In genomic region chr21:43516860-43517627, GRCh38 we compare ENCODE assay signal across 8 cellular contexts.
DNase-seq lines count a peak whose midpoint lies in the region; ATAC-seq, FAIRE-seq and TF ChIP-seq lines count a peak whose summit lies in the region.
"Not testable (repeated sequence)": the region's sequence is repeated elsewhere in the genome, so short reads cannot be mapped to it uniquely, and the experiment has no call there.

No MANE protein-coding gene starts in this region.

- not testable (repeated sequence) for H3K27me3 ChIP-seq in Caco-2 (replicated peaks; ENCODE audit: control insufficient read depth, insufficient read depth, low read length); PC-9 (ENCODE audit: insufficient read depth, low read depth); K562 (ENCODE audit: control insufficient read depth in 2 of 2, insufficient read depth in 2 of 2, low read length in 2 of 2); heart right ventricle; lung (ENCODE audit: control insufficient read depth, insufficient read depth); gastrocnemius medialis

- not testable (repeated sequence) for H3K4me3 Mint-ChIP-seq in Caco-2 (ENCODE audit: unreplicated experiment)

- not testable (repeated sequence) for H2AFZ ChIP-seq in PC-9; K562 (ENCODE audit: low read depth, low read length)

- H3K27ac Mint-ChIP-seq in Caco-2 (ENCODE audit: unreplicated experiment), result not testable (repeated sequence)

- not testable (repeated sequence) for TF ChIP-seq RAD21 in K562 (CRISPR knock-in tag; conservative IDR thresholded peaks at IDR 0.05 in 1 of 2, IDR thresholded peaks at IDR 0.05 in 1 of 2)

- not testable (repeated sequence) for H3K4me3 ChIP-seq in Caco-2 (ENCODE audit: low read depth, low read length); PC-9; K562; heart right ventricle; lung; gastrocnemius medialis

- H3K27ac ChIP-seq in PC-9; K562 (ENCODE audit: extremely low read depth, low read depth, low read length); heart right ventricle; lung (ENCODE audit: low read depth in 1 of 2, low read length in 1 of 2); gastrocnemius medialis: not testable (repeated sequence)

- not testable (repeated sequence) for TF ChIP-seq EP300 in K562 (IDR thresholded peaks at IDR 0.05; ENCODE audit: low read length)

- TF ChIP-seq CTCF in Caco-2 (IDR thresholded peaks at IDR 0.05; ENCODE audit: insufficient read depth in 1 of 2, low read depth in 1 of 2, low read length in 1 of 2, severe bottlenecking in 1 of 2, unreplicated experiment in 1 of 2); PC-9 (conservative IDR thresholded peaks at IDR 0.05); K562 (IDR thresholded peaks at IDR 0.05 in 2 of 3, conservative IDR thresholded peaks at IDR 0.05 in 1 of 3; ENCODE audit: insufficient read depth in 2 of 3, low read depth in 1 of 3, low read length in 3 of 3); heart right ventricle (IDR thresholded peaks at IDR 0.05); lung (IDR thresholded peaks at IDR 0.05; ENCODE audit: control extremely low read depth, extremely low read depth); gastrocnemius medialis (IDR thresholded peaks at IDR 0.05 in 4 of 5, conservative IDR thresholded peaks at IDR 0.05 in 1 of 5): not testable (repeated sequence)

- TF ChIP-seq POLR2A in K562 (conservative IDR thresholded peaks at IDR 0.05); gastrocnemius medialis (IDR thresholded peaks at IDR 0.05): not testable (repeated sequence)

- H3K9me2 ChIP-seq in PC-9 (ENCODE audit: insufficient read depth), result not testable (repeated sequence)

- TSS peak; percentile 10 for BruUV-seq in Caco-2 (replicated peaks; lab: Mats Ljungman, UMichigan)
- BruUV-seq in PC-9 (replicated peaks; lab: Mats Ljungman, UMichigan), result TSS peak; percentile 39
- BruUV-seq in K562 (replicated peaks; lab: Mats Ljungman, UMichigan), result not testable (repeated sequence)

- not testable (repeated sequence) for DNase-seq in Caco-2; PC-9; K562 (ENCODE audit: extremely low read depth in 1 of 4, low spot score in 3 of 4); heart right ventricle; left colon; lung (ENCODE audit: low spot score); gastrocnemius medialis

- peak; percentile 88 for FAIRE-seq in K562 (lab: Jason Lieb, UNC)

- H3K9me3 ChIP-seq in Caco-2; PC-9 (ENCODE audit: insufficient read depth, low read depth); K562 (replicated peaks; ENCODE audit: control insufficient read depth, insufficient read depth, low read depth, low read length); heart right ventricle; lung (ENCODE audit: control insufficient read depth in 2 of 2, insufficient read depth in 1 of 2, low read length in 1 of 2); gastrocnemius medialis: not testable (repeated sequence)

- ATAC-seq in K562 (peak; percentile 66), esophagus mucosa (peak; percentile 87), heart right ventricle (peak; percentile 88 to 94 (median 92)), left colon (peak; percentile 80), lung (ENCODE audit: insufficient read depth, low FRiP score) (peak; percentile 79), gastrocnemius medialis (peak; percentile 94)

- not testable (repeated sequence) for H3K4me1 Mint-ChIP-seq in Caco-2 (ENCODE audit: low read depth, unreplicated experiment)

- not testable (repeated sequence) for H3K9me3 Mint-ChIP-seq in Caco-2 (ENCODE audit: unreplicated experiment)

- no CpG with 5 or more reads among the region's 10 CpGs for WGBS in K562 (ENCODE audit: insufficient coverage, low coverage, missing lambda C conversion rate)
- no CpG with 5 or more reads among the region's 10 CpGs for WGBS in heart right ventricle, 2 donors
- no CpG with 5 or more reads among the region's 10 CpGs for WGBS in lung, 2 donors

- H3K36me3 ChIP-seq in Caco-2 (ENCODE audit: control insufficient read depth, insufficient read depth, low read length); PC-9 (ENCODE audit: low read depth); K562 (ENCODE audit: control insufficient read depth, insufficient read depth, low read length); heart right ventricle; lung (ENCODE audit: control insufficient read depth in 2 of 2, insufficient read depth in 2 of 2, low read length in 2 of 2); gastrocnemius medialis: not testable (repeated sequence)

- not testable (repeated sequence) for H3K9ac ChIP-seq in K562 (ENCODE audit: insufficient read depth in 1 of 2, low read depth in 2 of 2, low read length in 2 of 2)

- CTCF ChIA-PET in Caco-2 (lab: Charles Lee); PC-9 (lab: Charles Lee); K562 (lab: Yijun Ruan, JAX; ENCODE audit: low intra/inter-chr PET ratio): not testable (repeated sequence)

- H4K20me1 ChIP-seq in PC-9 (ENCODE audit: insufficient read depth); K562 (replicated peaks; ENCODE audit: control insufficient read depth, insufficient read depth, low read length): not testable (repeated sequence)

- not testable (repeated sequence) for H3F3A ChIP-seq in PC-9 (ENCODE audit: insufficient read depth, low read depth)

- not testable (repeated sequence) for H3K9me1 ChIP-seq in K562 (ENCODE audit: control insufficient read depth, insufficient read depth, low read length)

- not testable (repeated sequence) for H3K4me1 ChIP-seq in Caco-2; PC-9 (replicated peaks; ENCODE audit: insufficient read depth); K562 (replicated peaks in 1 of 2; ENCODE audit: control insufficient read depth in 2 of 2, insufficient read depth in 2 of 2, low read length in 2 of 2); heart right ventricle; lung (ENCODE audit: control insufficient read depth in 2 of 2, insufficient read depth in 2 of 2, low read length in 2 of 2); gastrocnemius medialis

- H3K36me3 Mint-ChIP-seq in Caco-2 (ENCODE audit: insufficient read depth, unreplicated experiment), result not testable (repeated sequence)

- H3K4me2 ChIP-seq in PC-9; K562 (ENCODE audit: insufficient read depth, low read length): not testable (repeated sequence)

- POLR2A ChIA-PET in Caco-2 (lab: Charles Lee); PC-9 (lab: Charles Lee; ENCODE audit: unreplicated experiment); K562 (lab: Yijun Ruan, JAX): not testable (repeated sequence)

- not testable (repeated sequence) for H3K27me3 Mint-ChIP-seq in Caco-2 (ENCODE audit: insufficient read depth, unreplicated experiment)

- in situ Hi-C loops in K562 (cut with MboI), result loop anchor here (25.0 kb wide), 1 partner anchor 95 kb away; no protein-coding TSS in a partner anchor
- in situ Hi-C loops in gastrocnemius medialis (cut with MboI; ENCODE audit: low sequenced_read_pairs in 4 of 4), result not testable (repeated sequence)

- not testable (repeated sequence) for H3K79me2 ChIP-seq in PC-9 (ENCODE audit: low read depth); K562 (ENCODE audit: control insufficient read depth, insufficient read depth, low read length)

- intact Hi-C loops in Caco-2 (cut with micrococcal nuclease; ENCODE audit: unreplicated experiment); PC-9 (cut with micrococcal nuclease; ENCODE audit: unreplicated experiment); K562 (cut with micrococcal nuclease); heart right ventricle (cut with DNase I); left colon (cut with DNase I, micrococcal nuclease); gastrocnemius medialis (cut with DNase I; ENCODE audit: low total_unique reads): not testable (repeated sequence)
